ENCODE assay signal across 1 cellular context in the genomic region with DNA sequence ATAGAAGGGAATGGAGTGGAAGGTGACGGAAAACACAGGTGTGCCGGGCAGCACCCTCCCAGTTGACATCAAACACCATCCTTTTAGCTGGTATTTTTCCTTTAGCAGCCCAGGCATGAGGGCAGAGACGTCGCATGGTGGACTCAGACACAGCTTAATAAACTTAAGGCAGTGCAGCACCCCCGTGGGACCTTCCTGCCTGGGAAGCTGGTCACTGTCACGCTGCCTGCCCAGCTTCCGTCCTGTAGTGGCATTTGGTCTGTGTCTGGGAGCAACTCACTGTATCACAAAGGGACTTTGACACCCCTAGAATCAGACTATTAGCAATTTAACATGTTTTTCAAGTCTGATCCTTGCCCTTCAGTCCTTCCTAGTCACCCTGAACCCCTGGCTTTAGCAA.
TF ChIP-seq lines count a peak whose summit lies in the region.

No MANE protein-coding gene starts in this region.

TF ChIP-seq in IMR-90, 13 proteins besides CTCF, POLR2A, EP300 and RAD21:
- TF ChIP-seq, protein P1, sequence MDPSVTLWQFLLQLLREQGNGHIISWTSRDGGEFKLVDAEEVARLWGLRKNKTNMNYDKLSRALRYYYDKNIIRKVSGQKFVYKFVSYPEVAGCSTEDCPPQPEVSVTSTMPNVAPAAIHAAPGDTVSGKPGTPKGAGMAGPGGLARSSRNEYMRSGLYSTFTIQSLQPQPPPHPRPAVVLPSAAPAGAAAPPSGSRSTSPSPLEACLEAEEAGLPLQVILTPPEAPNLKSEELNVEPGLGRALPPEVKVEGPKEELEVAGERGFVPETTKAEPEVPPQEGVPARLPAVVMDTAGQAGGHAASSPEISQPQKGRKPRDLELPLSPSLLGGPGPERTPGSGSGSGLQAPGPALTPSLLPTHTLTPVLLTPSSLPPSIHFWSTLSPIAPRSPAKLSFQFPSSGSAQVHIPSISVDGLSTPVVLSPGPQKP (IDR thresholded peaks at IDR 0.05; ENCODE audit: borderline replicate concordance, low read depth, low read length): no peak
- no peak for TF ChIP-seq CEBPB (IDR thresholded peaks at IDR 0.05; ENCODE audit: low read depth, low read length)
- TF ChIP-seq RCOR1 (IDR thresholded peaks at IDR 0.05; ENCODE audit: insufficient replicate concordance, low read length): no peak
- TF ChIP-seq FOS (IDR thresholded peaks at IDR 0.05; ENCODE audit: low read depth, low read length): no peak
